10 cellular contexts compared by ENCODE assay signal in genomic region chr1:171983584-171983983, GRCh38.
DNase-seq lines count a peak whose midpoint lies in the region; ATAC-seq, FAIRE-seq and TF ChIP-seq lines count a peak whose summit lies in the region.
"Had no signal": no experiment of that assay in that cellular context is flagged by ENCODE, and none has a peak within 500 bp of the region (broad histone marks: within the 10 kb centered on the region; RNA-seq: fewer than 3 reads in every experiment).

No MANE protein-coding gene starts in this region.

- TF ChIP-seq CTCF in KMS-11 (conservative IDR thresholded peaks at IDR 0.05; ENCODE audit: low read depth, low read length), result peak; percentile 45; the same call in 1 of the 2 replicates
- TF ChIP-seq CTCF in K562 (IDR thresholded peaks at IDR 0.05 in 2 of 3, conservative IDR thresholded peaks at IDR 0.05 in 1 of 3; ENCODE audit: insufficient read depth in 2 of 3, low read depth in 1 of 3, low read length in 3 of 3), result peak in 2 of 3 experiments; percentile 9 to 46; a peak in 3 of 6 replicates
- TF ChIP-seq CTCF in mucosa of descending colon (IDR thresholded peaks at IDR 0.05), result no peak

- no peaks in the 10 kb centered on the region for H3K27me3 ChIP-seq in KMS-11 (ENCODE audit: insufficient read depth, low read depth)
- H3K27me3 ChIP-seq in K562 (ENCODE audit: control insufficient read depth in 2 of 2, insufficient read depth in 2 of 2, low read length in 2 of 2), result no peaks in the 10 kb centered on the region

- H3K9ac ChIP-seq in KMS-11 (no peak overlapping the region), K562 (ENCODE audit: insufficient read depth in 1 of 2, low read depth in 2 of 2, low read length in 2 of 2) (no peak overlapping the region)

- H2AFZ ChIP-seq in KMS-11 (ENCODE audit: low read depth), result no peak overlapping the region
- H2AFZ ChIP-seq in K562 (ENCODE audit: low read depth, low read length), result no peak overlapping the region

- no peaks in the 10 kb centered on the region for H3K79me2 ChIP-seq in KMS-11 (ENCODE audit: insufficient read depth, low read depth)
- H3K79me2 ChIP-seq in K562 (ENCODE audit: control insufficient read depth, insufficient read depth, low read length), result no peaks in the 10 kb centered on the region

- peak; percentile 61 for ATAC-seq in K562
- peak; percentile 47 for ATAC-seq in mucosa of descending colon
- ATAC-seq in GM21619 (IDR thresholded peaks at IDR 0.05; ENCODE audit: unreplicated experiment), result no peak
- no peak for ATAC-seq in naive thymus-derived CD8-positive, alpha-beta T cell

- H3K36me3 ChIP-seq in KMS-11 (ENCODE audit: insufficient read depth) (no peaks in the 10 kb centered on the region), K562 (ENCODE audit: control insufficient read depth, insufficient read depth, low read length) (no peaks in the 10 kb centered on the region), mucosa of descending colon (ENCODE audit: low read depth) (no peaks in the 10 kb centered on the region)

- peak; percentile 55 to 70 for TF ChIP-seq RAD21 in K562 (CRISPR knock-in tag; conservative IDR thresholded peaks at IDR 0.05 in 1 of 2, IDR thresholded peaks at IDR 0.05 in 1 of 2)

- no peak overlapping the region for H3K27ac ChIP-seq in KMS-11
- H3K27ac ChIP-seq in K562 (ENCODE audit: extremely low read depth, low read depth, low read length), result no peak overlapping the region

- 0% methylated on average over 1 of the region's 1 CpG for whole genome bisulfite sequencing in K562 (ENCODE audit: insufficient coverage, low coverage, missing lambda C conversion rate)

- no peaks in the 10 kb centered on the region for H3K9me3 ChIP-seq in K562 (replicated peaks; ENCODE audit: control insufficient read depth, insufficient read depth, low read depth, low read length)
- H3K9me3 ChIP-seq in mucosa of descending colon, result no peaks in the 10 kb centered on the region

- no peak overlapping the region for H3K4me3 Mint-ChIP-seq in naive thymus-derived CD8-positive, alpha-beta T cell
- H3K4me3 Mint-ChIP-seq: activated T-cell treated with anti-CD3 and anti-CD28 coated beads, Interleukin-2, amount 50 U/mL, for 24 hours had no signal

- no peak for FAIRE-seq in K562 (lab: Jason Lieb, UNC)

- H3K36me3 Mint-ChIP-seq in naive thymus-derived CD8-positive, alpha-beta T cell, result no peaks in the 10 kb centered on the region

- H3K4me2 ChIP-seq in KMS-11 (no peak overlapping the region), K562 (ENCODE audit: insufficient read depth, low read length) (no peak overlapping the region)

- TF ChIP-seq EP300 in K562 (IDR thresholded peaks at IDR 0.05; ENCODE audit: low read length), result no peak

- no peaks in the 10 kb centered on the region for H3K9me1 ChIP-seq in K562 (ENCODE audit: control insufficient read depth, insufficient read depth, low read length)

- no TSS peak for BruUV-seq in K562 (replicated peaks; lab: Mats Ljungman, UMichigan)

- no peaks in the 10 kb centered on the region for H3K9me3 Mint-ChIP-seq in naive thymus-derived CD8-positive, alpha-beta T cell
- H3K9me3 Mint-ChIP-seq: activated T-cell treated with anti-CD3 and anti-CD28 coated beads, Interleukin-2, amount 50 U/mL, for 24 hours had no signal

- in situ Hi-C loops in K562 (cut with MboI), result loop anchor here (5.0 kb wide), 2 partner anchors 181 to 341 kb away; no protein-coding TSS in a partner anchor

- peak; percentile 46 for DNase-seq in DMS114 treated with DMSO at 0.1 percent for 48 hours (lab: John Stamatoyannopoulos, UW; ENCODE audit: unreplicated experiment)
- peak in 1 of 4 experiments; percentile 7 for DNase-seq in K562 (ENCODE audit: extremely low read depth in 1 of 4, low spot score in 3 of 4)
- DNase-seq in mucosa of descending colon, result no peak
- no peak for DNase-seq in activated CD4-positive, alpha-beta T cell treated with anti-CD3 and anti-CD28 coated beads, Interleukin-2, amount 50 U/mL, for 4 hours
- DNase-seq in naive thymus-derived CD8-positive, alpha-beta T cell, result no peak
- no peak for DNase-seq in NCI-H510A (lab: John Stamatoyannopoulos, UW)
- DNase-seq: activated T-cell treated with anti-CD3 and anti-CD28 coated beads, Interleukin-2, amount 50 U/mL, for 24 hours; NCI-H146 had no signal

- H3K4me1 ChIP-seq in KMS-11 (ENCODE audit: low read depth, poor library complexity, severe bottlenecking) (no peaks in the 10 kb centered on the region), K562 (replicated peaks in 1 of 2; ENCODE audit: control insufficient read depth in 2 of 2, insufficient read depth in 2 of 2, low read length in 2 of 2) (no peaks in the 10 kb centered on the region), mucosa of descending colon (ENCODE audit: low read depth) (peaks cover 3% of the 10 kb centered on the region)

- H3K4me1 Mint-ChIP-seq in naive thymus-derived CD8-positive, alpha-beta T cell, result peaks cover 0 to 5% (median 0%) of the 10 kb centered on the region in 4 donors

- H3K4me3 ChIP-seq in KMS-11 (IDR thresholded peaks at IDR 0.05; ENCODE audit: insufficient read depth, low read depth, low read length) (no peak overlapping the region), K562 (no peak overlapping the region), mucosa of descending colon (no peak overlapping the region)

- H3K27me3 Mint-ChIP-seq in naive thymus-derived CD8-positive, alpha-beta T cell, result peaks cover 0 to 3% (median 2%) of the 10 kb centered on the region in 5 donors

- H4K20me1 ChIP-seq in KMS-11 (ENCODE audit: insufficient read depth) (no peaks in the 10 kb centered on the region), K562 (replicated peaks; ENCODE audit: control insufficient read depth, insufficient read depth, low read length) (no peaks in the 10 kb centered on the region)

- no peak overlapping the region for H3K27ac Mint-ChIP-seq in naive thymus-derived CD8-positive, alpha-beta T cell
- H3K27ac Mint-ChIP-seq: activated T-cell treated with anti-CD3 and anti-CD28 coated beads, Interleukin-2, amount 50 U/mL, for 24 hours had no signal

- CTCF ChIA-PET in K562 (lab: Yijun Ruan, JAX; ENCODE audit: low intra/inter-chr PET ratio), result interaction anchor here (0.6 to 2.7 kb wide), 3 partner anchors 82 to 335 kb away, joined by 3 to 19 read pairs (median 3); no protein-coding TSS in a partner anchor

- TF ChIP-seq POLR2A in K562 (conservative IDR thresholded peaks at IDR 0.05), result no peak

- intact Hi-C loops in K562 (cut with micrococcal nuclease) (loop anchor here (10.0 kb wide), 1 partner anchor 499 kb away; the partner anchor contains the start of gene PRRC2C), mucosa of descending colon (cut with DNase I, micrococcal nuclease) (loop anchor here (5.0 to 10.0 kb wide), 2 partner anchors 181 to 339 kb away; no protein-coding TSS in a partner anchor)

- POLR2A ChIA-PET in K562 (lab: Yijun Ruan, JAX), result no interaction called here
- POLR2A ChIA-PET in naive thymus-derived CD8-positive, alpha-beta T cell (lab: Charles Lee), result no interaction called here

TF ChIP-seq in K562, 482 proteins besides CTCF, POLR2A, EP300 and RAD21:
- TF ChIP-seq STAG1 (CRISPR knock-in tag; IDR thresholded peaks at IDR 0.05; ENCODE audit: borderline replicate concordance) (no peak), ATF1 (CRISPR knock-in tag; IDR thresholded peaks at IDR 0.05) (no peak), ATF1 (tag; IDR thresholded peaks at IDR 0.05) (no peak), ZNF707 (CRISPR knock-in tag; conservative IDR thresholded peaks at IDR 0.05) (no peak), NFATC3 (IDR thresholded peaks at IDR 0.05) (no peak), HNRNPL (IDR thresholded peaks at IDR 0.05; ENCODE audit: low read depth, low read length) (no peak), CBX8 (IDR thresholded peaks at IDR 0.05; ENCODE audit: borderline replicate concordance, extremely low read depth, low read depth, low read length, poor library complexity, severe bottlenecking) (no peak), MITF (IDR thresholded peaks at IDR 0.05) (no peak), DEAF1 (CRISPR knock-in tag; IDR thresholded peaks at IDR 0.05) (peak; percentile 26; the same call in 1 of the 2 replicates)
TF ChIP-seq in K562: peak in this region for 1.

Comparison
In these comparisons a context has a peak if more than half of its experiments do, and no peak if none do; other contexts are left out.
1. ATAC-seq: peak in K562 (single experiment) and mucosa of descending colon (single experiment); none in GM21619 (single experiment) and naive thymus-derived CD8-positive, alpha-beta T cell (0 of 2).